Comparison of ENCODE assay signal across 1 cellular context in genomic region chr11:129117595-129118350, GRCh38.
TF ChIP-seq lines count a peak whose summit lies in the region.

No MANE protein-coding gene starts in this region.

TF ChIP-seq in HepG2, 621 proteins besides CTCF, POLR2A, EP300 and RAD21 (continued from another document):
- TF ChIP-seq, protein P1, sequence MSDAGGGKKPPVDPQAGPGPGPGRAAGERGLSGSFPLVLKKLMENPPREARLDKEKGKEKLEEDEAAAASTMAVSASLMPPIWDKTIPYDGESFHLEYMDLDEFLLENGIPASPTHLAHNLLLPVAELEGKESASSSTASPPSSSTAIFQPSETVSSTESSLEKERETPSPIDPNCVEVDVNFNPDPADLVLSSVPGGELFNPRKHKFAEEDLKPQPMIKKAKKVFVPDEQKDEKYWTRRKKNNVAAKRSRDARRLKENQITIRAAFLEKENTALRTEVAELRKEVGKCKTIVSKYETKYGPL (CRISPR knock-in tag; IDR thresholded peaks at IDR 0.05): no peak
- no peak for TF ChIP-seq PAX8 (CRISPR knock-in tag; IDR thresholded peaks at IDR 0.05; ENCODE audit: borderline replicate concordance)
- no peak for TF ChIP-seq MEIS2 (CRISPR knock-in tag; IDR thresholded peaks at IDR 0.05)
- no peak for TF ChIP-seq ZNF33A (CRISPR knock-in tag; IDR thresholded peaks at IDR 0.05; ENCODE audit: borderline replicate concordance)
- 0 out of 2 replicates have a peak, but pooled peaks have one; percentile 19 for TF ChIP-seq SOX5 (CRISPR knock-in tag; IDR thresholded peaks at IDR 0.05; ENCODE audit: borderline replicate concordance)
- TF ChIP-seq RELA (CRISPR knock-in tag; IDR thresholded peaks at IDR 0.05): no peak
- TF ChIP-seq TGIF2 (CRISPR knock-in tag; IDR thresholded peaks at IDR 0.05): no peak
- TF ChIP-seq ZNF816 (CRISPR knock-in tag; IDR thresholded peaks at IDR 0.05; ENCODE audit: borderline replicate concordance): no peak
- no peak for TF ChIP-seq CBX5 (CRISPR knock-in tag; IDR thresholded peaks at IDR 0.05; ENCODE audit: borderline replicate concordance)
- no peak for TF ChIP-seq CREBL2 (CRISPR knock-in tag; IDR thresholded peaks at IDR 0.05; ENCODE audit: borderline replicate concordance)
- no peak for TF ChIP-seq IRX3 (CRISPR knock-in tag; IDR thresholded peaks at IDR 0.05; ENCODE audit: borderline replicate concordance, low read depth)
- TF ChIP-seq SMC3 (IDR thresholded peaks at IDR 0.05; ENCODE audit: low read length): peak; percentile 96
- no peak for TF ChIP-seq ZNF780A (CRISPR knock-in tag; IDR thresholded peaks at IDR 0.05)
- no peak for TF ChIP-seq ZNF878 (CRISPR knock-in tag; IDR thresholded peaks at IDR 0.05)
- 0 out of 2 replicates have a peak, but pooled peaks have one; percentile 15 for TF ChIP-seq SAP130 (CRISPR knock-in tag; IDR thresholded peaks at IDR 0.05; ENCODE audit: low read depth)
- TF ChIP-seq FOXA3 (CRISPR knock-in tag; IDR thresholded peaks at IDR 0.05): peak; percentile 9; the same call in 1 of the 2 replicates
- no peak for TF ChIP-seq ATF7 (IDR thresholded peaks at IDR 0.05)
- TF ChIP-seq ATF7 (CRISPR knock-in tag; IDR thresholded peaks at IDR 0.05): no peak
- TF ChIP-seq GLI4 (CRISPR knock-in tag; IDR thresholded peaks at IDR 0.05; ENCODE audit: borderline replicate concordance): no peak
- TF ChIP-seq ZNF792 (CRISPR knock-in tag; IDR thresholded peaks at IDR 0.05): no peak
- TF ChIP-seq RARG (CRISPR knock-in tag; IDR thresholded peaks at IDR 0.05; ENCODE audit: low read depth): no peak
- no peak for TF ChIP-seq KIAA2018 (CRISPR knock-in tag; IDR thresholded peaks at IDR 0.05; ENCODE audit: borderline replicate concordance)
- TF ChIP-seq ZNF138 (CRISPR knock-in tag; IDR thresholded peaks at IDR 0.05; ENCODE audit: low read depth): no peak
- no peak for TF ChIP-seq THAP7 (CRISPR knock-in tag; IDR thresholded peaks at IDR 0.05)
- no peak for TF ChIP-seq SALL2 (CRISPR knock-in tag; IDR thresholded peaks at IDR 0.05)
- no peak for TF ChIP-seq NONO (IDR thresholded peaks at IDR 0.05)
- no peak for TF ChIP-seq NONO (CRISPR knock-in tag; conservative IDR thresholded peaks at IDR 0.05)
- TF ChIP-seq ZNF552 (CRISPR knock-in tag; IDR thresholded peaks at IDR 0.05; ENCODE audit: borderline replicate concordance): no peak
- no peak for TF ChIP-seq PRDM10 (CRISPR knock-in tag; IDR thresholded peaks at IDR 0.05; ENCODE audit: low read depth)
- no peak for TF ChIP-seq XRCC5 (optimal IDR thresholded peaks at IDR 0.05; ENCODE audit: low read length)
- TF ChIP-seq ATM (IDR thresholded peaks at IDR 0.05; ENCODE audit: borderline replicate concordance): no peak
- TF ChIP-seq, protein P2, sequence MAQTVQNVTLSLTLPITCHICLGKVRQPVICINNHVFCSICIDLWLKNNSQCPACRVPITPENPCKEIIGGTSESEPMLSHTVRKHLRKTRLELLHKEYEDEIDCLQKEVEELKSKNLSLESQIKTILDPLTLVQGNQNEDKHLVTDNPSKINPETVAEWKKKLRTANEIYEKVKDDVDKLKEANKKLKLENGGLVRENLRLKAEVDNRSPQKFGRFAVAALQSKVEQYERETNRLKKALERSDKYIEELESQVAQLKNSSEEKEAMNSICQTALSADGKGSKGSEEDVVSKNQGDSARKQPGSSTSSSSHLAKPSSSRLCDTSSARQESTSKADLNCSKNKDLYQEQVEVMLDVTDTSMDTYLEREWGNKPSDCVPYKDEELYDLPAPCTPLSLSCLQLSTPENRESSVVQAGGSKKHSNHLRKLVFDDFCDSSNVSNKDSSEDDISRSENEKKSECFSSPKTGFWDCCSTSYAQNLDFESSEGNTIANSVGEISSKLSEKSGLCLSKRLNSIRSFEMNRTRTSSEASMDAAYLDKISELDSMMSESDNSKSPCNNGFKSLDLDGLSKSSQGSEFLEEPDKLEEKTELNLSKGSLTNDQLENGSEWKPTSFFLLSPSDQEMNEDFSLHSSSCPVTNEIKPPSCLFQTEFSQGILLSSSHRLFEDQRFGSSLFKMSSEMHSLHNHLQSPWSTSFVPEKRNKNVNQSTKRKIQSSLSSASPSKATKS (CRISPR knock-in tag; IDR thresholded peaks at IDR 0.05): no peak
- no peak for TF ChIP-seq ZNF761 (CRISPR knock-in tag; conservative IDR thresholded peaks at IDR 0.05)
- no peak for TF ChIP-seq ZNF569 (CRISPR knock-in tag; IDR thresholded peaks at IDR 0.05; ENCODE audit: borderline replicate concordance)
- no peak for TF ChIP-seq ZNF747 (CRISPR knock-in tag; IDR thresholded peaks at IDR 0.05; ENCODE audit: borderline replicate concordance)
- TF ChIP-seq SMARCE1 (IDR thresholded peaks at IDR 0.05; ENCODE audit: borderline replicate concordance): no peak
- TF ChIP-seq CCAR2 (optimal IDR thresholded peaks at IDR 0.05; ENCODE audit: low read depth, low read length): no peak
- TF ChIP-seq ZNF451 (CRISPR knock-in tag; IDR thresholded peaks at IDR 0.05): no peak
- no peak for TF ChIP-seq IKZF4 (CRISPR knock-in tag; IDR thresholded peaks at IDR 0.05; ENCODE audit: borderline replicate concordance, low read depth, not compliant biosample characterization)
- no peak for TF ChIP-seq CEBPG (CRISPR knock-in tag; IDR thresholded peaks at IDR 0.05)
- TF ChIP-seq ZNF746 (CRISPR knock-in tag; IDR thresholded peaks at IDR 0.05): no peak
- TF ChIP-seq, protein P3, sequence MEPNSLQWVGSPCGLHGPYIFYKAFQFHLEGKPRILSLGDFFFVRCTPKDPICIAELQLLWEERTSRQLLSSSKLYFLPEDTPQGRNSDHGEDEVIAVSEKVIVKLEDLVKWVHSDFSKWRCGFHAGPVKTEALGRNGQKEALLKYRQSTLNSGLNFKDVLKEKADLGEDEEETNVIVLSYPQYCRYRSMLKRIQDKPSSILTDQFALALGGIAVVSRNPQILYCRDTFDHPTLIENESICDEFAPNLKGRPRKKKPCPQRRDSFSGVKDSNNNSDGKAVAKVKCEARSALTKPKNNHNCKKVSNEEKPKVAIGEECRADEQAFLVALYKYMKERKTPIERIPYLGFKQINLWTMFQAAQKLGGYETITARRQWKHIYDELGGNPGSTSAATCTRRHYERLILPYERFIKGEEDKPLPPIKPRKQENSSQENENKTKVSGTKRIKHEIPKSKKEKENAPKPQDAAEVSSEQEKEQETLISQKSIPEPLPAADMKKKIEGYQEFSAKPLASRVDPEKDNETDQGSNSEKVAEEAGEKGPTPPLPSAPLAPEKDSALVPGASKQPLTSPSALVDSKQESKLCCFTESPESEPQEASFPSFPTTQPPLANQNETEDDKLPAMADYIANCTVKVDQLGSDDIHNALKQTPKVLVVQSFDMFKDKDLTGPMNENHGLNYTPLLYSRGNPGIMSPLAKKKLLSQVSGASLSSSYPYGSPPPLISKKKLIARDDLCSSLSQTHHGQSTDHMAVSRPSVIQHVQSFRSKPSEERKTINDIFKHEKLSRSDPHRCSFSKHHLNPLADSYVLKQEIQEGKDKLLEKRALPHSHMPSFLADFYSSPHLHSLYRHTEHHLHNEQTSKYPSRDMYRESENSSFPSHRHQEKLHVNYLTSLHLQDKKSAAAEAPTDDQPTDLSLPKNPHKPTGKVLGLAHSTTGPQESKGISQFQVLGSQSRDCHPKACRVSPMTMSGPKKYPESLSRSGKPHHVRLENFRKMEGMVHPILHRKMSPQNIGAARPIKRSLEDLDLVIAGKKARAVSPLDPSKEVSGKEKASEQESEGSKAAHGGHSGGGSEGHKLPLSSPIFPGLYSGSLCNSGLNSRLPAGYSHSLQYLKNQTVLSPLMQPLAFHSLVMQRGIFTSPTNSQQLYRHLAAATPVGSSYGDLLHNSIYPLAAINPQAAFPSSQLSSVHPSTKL (CRISPR knock-in tag; IDR thresholded peaks at IDR 0.05): 0 out of 2 replicates have a peak, but pooled peaks have one; percentile 16
- TF ChIP-seq GATAD2A (CRISPR knock-in tag; IDR thresholded peaks at IDR 0.05): 0 out of 2 replicates have a peak, but pooled peaks have one; percentile 22
